In genomic region chr2:23135481-23136100, GRCh38 we compare ENCODE assay signal across 1 cellular context.
TF ChIP-seq lines count a peak whose summit lies in the region.

No MANE protein-coding gene starts in this region.

TF ChIP-seq in HepG2, 621 proteins besides CTCF, POLR2A, EP300 and RAD21 (continued from another document):
- no peak for TF ChIP-seq MAF1 (CRISPR knock-in tag; IDR thresholded peaks at IDR 0.05; ENCODE audit: borderline replicate concordance)
- TF ChIP-seq SMAD9 (CRISPR knock-in tag; IDR thresholded peaks at IDR 0.05) = no peak
- TF ChIP-seq GTF2F1 (IDR thresholded peaks at IDR 0.05; ENCODE audit: low read length) = no peak
- no peak for TF ChIP-seq NR2C2 (CRISPR knock-in tag; IDR thresholded peaks at IDR 0.05; ENCODE audit: borderline replicate concordance)
